In genomic region chr5:34818717-34819116, GRCh38 we compare ENCODE assay signal across 35 cellular contexts. TPM values are rescaled to one million over a fixed set of nuclear protein-coding genes. Genes with fewer than 3 reads are reported as not detected.
"Had no signal": no experiment of that assay in that cellular context is flagged by ENCODE, and none has a peak within 500 bp of the region (broad histone marks: within the 10 kb centered on the region; RNA-seq: fewer than 3 reads in every experiment).

No MANE protein-coding gene starts in this region.

- DNase-seq: activated CD4-positive, alpha-beta memory T cell treated with anti-CD3 and anti-CD28 coated beads for 36 hours; activated CD4-positive, alpha-beta T cell treated with anti-CD3 and anti-CD28 coated beads for 36 hours; activated CD4-positive, alpha-beta T cell treated with anti-CD3 and anti-CD28 coated beads, Interleukin-2, amount 10 ng/mL, durations not matched to agents 24 days and 14 days; activated CD4-positive, CD25-positive, alpha-beta regulatory T cell; activated CD4-positive, CD25-positive, alpha-beta regulatory T cell treated with anti-CD3 and anti-CD28 coated beads, Interleukin-2, amount 50 U/mL, for 72 hours; activated CD8-positive, alpha-beta memory T cell treated with anti-CD3 and anti-CD28 coated beads, Interleukin-2, amount 10 ng/mL, durations not matched to agents 7 days and 5 days; activated CD8-positive, alpha-beta memory T cell treated with anti-CD3 and anti-CD28 coated beads, Interleukin-2, amount 50 U/mL, for 4 hours; activated CD8-positive, alpha-beta T cell treated with anti-CD3 and anti-CD28 coated beads, Interleukin-2, amount 10 ng/mL, durations not matched to agents 7 days and 5 days; activated effector memory CD4-positive, alpha-beta T cell treated with anti-CD3 and anti-CD28 coated beads, Interleukin-2, amount 50 U/mL, for 16 hours; activated naive CD4-positive, alpha-beta T cell treated with anti-CD3 and anti-CD28 coated beads for 36 hours; activated naive CD8-positive, alpha-beta T cell treated with anti-CD3 and anti-CD28 coated beads for 36 hours; activated naive CD8-positive, alpha-beta T cell treated with anti-CD3 and anti-CD28 coated beads, Interleukin-2, amount 50 U/mL, for 24 hours; activated T-cell treated with anti-CD3 and anti-CD28 coated beads, Interleukin-2, amount 50 U/mL, for 1 hour; activated T-cell treated with anti-CD3 and anti-CD28 coated beads, Interleukin-2, amount 50 U/mL, for 48 hours; adrenal gland; amygdala; aorta; body of pancreas; cortex of kidney; dermis blood vessel endothelial cell; effector CD4-positive, alpha-beta T cell; effector memory CD8-positive, alpha-beta T cell; foreskin fibroblast; head of caudate nucleus; SW 1271; T-cell; T-helper 9 cell; WERI-Rb-1 had no signal

- H3K9me3 Mint-ChIP-seq: activated CD4-positive, alpha-beta memory T cell treated with anti-CD3 and anti-CD28 coated beads for 36 hours; activated CD4-positive, alpha-beta T cell treated with anti-CD3 and anti-CD28 coated beads, Interleukin-2, amount 10 ng/mL, durations not matched to agents 24 days and 14 days; activated naive CD4-positive, alpha-beta T cell treated with anti-CD3 and anti-CD28 coated beads for 36 hours; activated naive CD4-positive, alpha-beta T cell treated with anti-CD3 and anti-CD28 coated beads, Interleukin-2, amount 50 U/mL, for 24 hours; activated naive CD8-positive, alpha-beta T cell treated with anti-CD3 and anti-CD28 coated beads for 36 hours; activated naive CD8-positive, alpha-beta T cell treated with anti-CD3 and anti-CD28 coated beads, Interleukin-2, amount 50 U/mL, for 24 hours; activated T-helper 1 cell treated with anti-CD3 and anti-CD28 coated beads, Interleukin-12 subunit alpha, Interleukin-12 subunit beta, Interleukin-2, Interleukin-4 antibody, amounts not matched to agents 30 ng/mL and 10 ng/mL and 1 ng/mL, durations not matched to agents 14 hours and 24 hours and 36 hours; activated T-helper 2 cell treated with anti-CD3 and anti-CD28 coated beads, Interferon-gamma antibody, Interleukin-2, Interleukin-4, amounts not matched to agents 10 μg/mL and 5 μg/mL and 100 μg/mL, durations not matched to agents 14 hours and 24 hours and 36 hours; central memory CD8-positive, alpha-beta T cell; effector memory CD8-positive, alpha-beta T cell; T-cell; T-helper 1 cell treated with Interleukin-12 subunit alpha and Interleukin-12 subunit beta and Interleukin-4 antibody, amounts not matched to agents 30 μg/mL and 1 μg/mL, for 36 hours had no signal

- H3K27me3 Mint-ChIP-seq: activated CD4-positive, alpha-beta T cell treated with anti-CD3 and anti-CD28 coated beads for 36 hours; activated naive CD8-positive, alpha-beta T cell treated with anti-CD3 and anti-CD28 coated beads for 36 hours had no signal

- H3K4me1 Mint-ChIP-seq: activated CD4-positive, alpha-beta T cell treated with anti-CD3 and anti-CD28 coated beads for 36 hours; activated CD4-positive, alpha-beta T cell treated with anti-CD3 and anti-CD28 coated beads, Interleukin-2, amount 10 ng/mL, durations not matched to agents 24 days and 14 days; activated CD8-positive, alpha-beta memory T cell treated with anti-CD3 and anti-CD28 coated beads, Interleukin-2, amount 10 ng/mL, durations not matched to agents 7 days and 5 days; activated naive CD4-positive, alpha-beta T cell treated with anti-CD3 and anti-CD28 coated beads, Interleukin-2, amount 50 U/mL, for 24 hours; activated naive CD8-positive, alpha-beta T cell treated with anti-CD3 and anti-CD28 coated beads for 36 hours; activated naive CD8-positive, alpha-beta T cell treated with anti-CD3 and anti-CD28 coated beads, Interleukin-2, amount 50 U/mL, for 24 hours; central memory CD8-positive, alpha-beta T cell; T-cell had no signal

- H3K4me3 ChIP-seq: adrenal gland, body of pancreas had no signal

- H3K4me3 Mint-ChIP-seq: activated CD4-positive, alpha-beta memory T cell treated with anti-CD3 and anti-CD28 coated beads for 36 hours; activated CD4-positive, alpha-beta T cell treated with anti-CD3 and anti-CD28 coated beads for 36 hours; activated CD4-positive, alpha-beta T cell treated with anti-CD3 and anti-CD28 coated beads, Interleukin-2, amount 10 ng/mL, durations not matched to agents 24 days and 14 days; activated CD8-positive, alpha-beta memory T cell treated with anti-CD3 and anti-CD28 coated beads, Interleukin-2, amount 10 ng/mL, durations not matched to agents 7 days and 5 days; activated CD8-positive, alpha-beta T cell treated with anti-CD3 and anti-CD28 coated beads, Interleukin-2, amount 10 ng/mL, durations not matched to agents 7 days and 5 days; activated naive CD4-positive, alpha-beta T cell treated with anti-CD3 and anti-CD28 coated beads for 36 hours; activated naive CD4-positive, alpha-beta T cell treated with anti-CD3 and anti-CD28 coated beads, Interleukin-2, amount 50 U/mL, for 24 hours; activated naive CD8-positive, alpha-beta T cell treated with anti-CD3 and anti-CD28 coated beads for 36 hours; activated naive CD8-positive, alpha-beta T cell treated with anti-CD3 and anti-CD28 coated beads, Interleukin-2, amount 50 U/mL, for 24 hours; activated T-helper 1 cell treated with anti-CD3 and anti-CD28 coated beads, Interleukin-12 subunit alpha, Interleukin-12 subunit beta, Interleukin-2, Interleukin-4 antibody, amounts not matched to agents 30 ng/mL and 10 ng/mL and 1 ng/mL, durations not matched to agents 14 hours and 24 hours and 36 hours; central memory CD8-positive, alpha-beta T cell; effector memory CD8-positive, alpha-beta T cell; T-cell; T-helper 1 cell treated with Interleukin-12 subunit alpha and Interleukin-12 subunit beta and Interleukin-4 antibody, amounts not matched to agents 30 μg/mL and 1 μg/mL, for 36 hours had no signal

- H3K36me3 ChIP-seq: adrenal gland had no signal

- H3K4me1 ChIP-seq: body of pancreas had no signal

- H3K9me3 ChIP-seq: adrenal gland, body of pancreas had no signal

- H3K36me3 Mint-ChIP-seq: activated CD8-positive, alpha-beta memory T cell treated with anti-CD3 and anti-CD28 coated beads, Interleukin-2, amount 10 ng/mL, durations not matched to agents 7 days and 5 days; activated naive CD4-positive, alpha-beta T cell treated with anti-CD3 and anti-CD28 coated beads, Interleukin-2, amount 50 U/mL, for 24 hours; activated naive CD8-positive, alpha-beta T cell treated with anti-CD3 and anti-CD28 coated beads for 36 hours; T-cell had no signal

- H3K27ac ChIP-seq: adrenal gland, body of pancreas, WERI-Rb-1 had no signal

- FAIRE-seq: frontal cortex had no signal

- H3K27ac Mint-ChIP-seq: activated CD4-positive, alpha-beta memory T cell treated with anti-CD3 and anti-CD28 coated beads for 36 hours; activated CD4-positive, alpha-beta T cell treated with anti-CD3 and anti-CD28 coated beads for 36 hours; activated CD4-positive, alpha-beta T cell treated with anti-CD3 and anti-CD28 coated beads, Interleukin-2, amount 10 ng/mL, durations not matched to agents 24 days and 14 days; activated CD8-positive, alpha-beta memory T cell treated with anti-CD3 and anti-CD28 coated beads, Interleukin-2, amount 10 ng/mL, durations not matched to agents 7 days and 5 days; activated CD8-positive, alpha-beta T cell treated with anti-CD3 and anti-CD28 coated beads, Interleukin-2, amount 10 ng/mL, durations not matched to agents 7 days and 5 days; activated naive CD4-positive, alpha-beta T cell treated with anti-CD3 and anti-CD28 coated beads for 36 hours; activated naive CD4-positive, alpha-beta T cell treated with anti-CD3 and anti-CD28 coated beads, Interleukin-2, amount 50 U/mL, for 24 hours; activated naive CD8-positive, alpha-beta T cell treated with anti-CD3 and anti-CD28 coated beads for 36 hours; activated naive CD8-positive, alpha-beta T cell treated with anti-CD3 and anti-CD28 coated beads, Interleukin-2, amount 50 U/mL, for 24 hours; activated T-helper 1 cell treated with anti-CD3 and anti-CD28 coated beads, Interleukin-12 subunit alpha, Interleukin-12 subunit beta, Interleukin-2, Interleukin-4 antibody, amounts not matched to agents 30 ng/mL and 10 ng/mL and 1 ng/mL, durations not matched to agents 14 hours and 24 hours and 36 hours; activated T-helper 2 cell treated with anti-CD3 and anti-CD28 coated beads, Interferon-gamma antibody, Interleukin-2, Interleukin-4, amounts not matched to agents 10 μg/mL and 5 μg/mL and 100 μg/mL, durations not matched to agents 14 hours and 24 hours and 36 hours; effector memory CD8-positive, alpha-beta T cell; T-cell; T-helper 1 cell treated with Interleukin-12 subunit alpha and Interleukin-12 subunit beta and Interleukin-4 antibody, amounts not matched to agents 30 μg/mL and 1 μg/mL, for 36 hours had no signal

- H3K27me3 ChIP-seq: adrenal gland, body of pancreas had no signal

RNA-seq across cellular contexts. Expression of gene TTC23L, which starts 20.2 kb away (rescaled TPM):
- total RNA-seq: activated CD4-positive, alpha-beta T cell treated with anti-CD3 and anti-CD28 coated beads, Interleukin-2, amount 10 ng/mL, durations not matched to agents 24 days and 14 days; activated CD8-positive, alpha-beta memory T cell treated with anti-CD3 and anti-CD28 coated beads, Interleukin-2, amount 10 ng/mL, durations not matched to agents 7 days and 5 days; activated CD8-positive, alpha-beta T cell treated with anti-CD3 and anti-CD28 coated beads, Interleukin-2, amount 10 ng/mL, durations not matched to agents 7 days and 5 days; activated T-helper 1 cell treated with anti-CD3 and anti-CD28 coated beads, Interleukin-12 subunit alpha, Interleukin-12 subunit beta, Interleukin-2, Interleukin-4 antibody, amounts not matched to agents 30 ng/mL and 10 ng/mL and 1 ng/mL, durations not matched to agents 14 hours and 24 hours and 36 hours; activated T-helper 2 cell treated with anti-CD3 and anti-CD28 coated beads, Interferon-gamma antibody, Interleukin-2, Interleukin-4, amounts not matched to agents 10 μg/mL and 5 μg/mL and 100 μg/mL, durations not matched to agents 14 hours and 24 hours and 36 hours; T-helper 2 cell treated with Interferon-gamma antibody and Interleukin-4, amounts not matched to agents 100 ng/mL and 5 ng/mL, for 36 hours had no signal
